In genomic region chr9:104906441-104907277, GRCh38 we compare ENCODE assay signal across 11 cellular contexts. TPM values are rescaled to one million over a fixed set of nuclear protein-coding genes. Genes with fewer than 3 reads are reported as not detected.
DNase-seq lines count a peak whose midpoint lies in the region; ATAC-seq, FAIRE-seq and TF ChIP-seq lines count a peak whose summit lies in the region.
"Had no signal": no experiment of that assay in that cellular context is flagged by ENCODE, and none has a peak within 500 bp of the region (broad histone marks: within the 10 kb centered on the region; RNA-seq: fewer than 3 reads in every experiment).

No MANE protein-coding gene starts in this region.

- H4K20me1 ChIP-seq in HepG2 (ENCODE audit: insufficient read depth, low read length) = no peaks in the 10 kb centered on the region

- H3K4me1 ChIP-seq in endodermal cell (ENCODE audit: control insufficient read depth, insufficient read depth, low read length) (peaks cover 32% of the 10 kb centered on the region), HepG2 (ENCODE audit: insufficient read depth, low read length) (peaks cover 100% of the 10 kb centered on the region), thyroid gland (peaks cover 47 to 66% of the 10 kb centered on the region in 2 donors)

- CTCF ChIA-PET in HepG2 (lab: Yijun Ruan, JAX; ENCODE audit: low intra/inter-chr PET ratio, low total read pairs) = no interaction called here
- CTCF ChIA-PET in activated CD4-positive, alpha-beta T cell treated with anti-CD3 and anti-CD28 coated beads for 36 hours (lab: Charles Lee) = no interaction called here

- peaks cover 57% of the 10 kb centered on the region for H3K36me3 ChIP-seq in endodermal cell (ENCODE audit: control insufficient read depth, insufficient read depth, low read length)
- H3K36me3 ChIP-seq in HepG2 (replicated peaks in 1 of 2; ENCODE audit: control insufficient read depth in 1 of 2, insufficient read depth in 2 of 2, low read length in 2 of 2) = peaks cover 0 to under 1% of the 10 kb centered on the region in 2 experiments; a peak in 1 of 5 replicates
- H3K36me3 ChIP-seq in thyroid gland = no peaks in the 10 kb centered on the region

- H3K9me3 ChIP-seq in endodermal cell (ENCODE audit: control insufficient read depth, low read length) (no peaks in the 10 kb centered on the region), HepG2 (ENCODE audit: low read length) (no peaks in the 10 kb centered on the region), thyroid gland (no peaks in the 10 kb centered on the region)

- H3K27me3 ChIP-seq in endodermal cell (ENCODE audit: control insufficient read depth, insufficient read depth, low read length, poor library complexity, severe bottlenecking) (no peaks in the 10 kb centered on the region), HepG2 (ENCODE audit: control insufficient read depth in 1 of 2, insufficient read depth in 2 of 2, low read length in 2 of 2) (no peaks in the 10 kb centered on the region), thyroid gland (no peaks in the 10 kb centered on the region)

- H3K79me2 ChIP-seq in HepG2 (ENCODE audit: insufficient read depth, low read length) = peaks cover 99% of the 10 kb centered on the region

- H3K4me3 ChIP-seq in endodermal cell (ENCODE audit: low read length) (no peak overlapping the region), HepG2 (replicated peaks in 1 of 3; ENCODE audit: insufficient read depth in 1 of 3, low read depth in 2 of 3, low read length in 3 of 3) (no peak overlapping the region), thyroid gland (replicated peaks in 1 of 3) (no peak overlapping the region)

- H3K27ac ChIP-seq in endodermal cell (ENCODE audit: low read depth, low read length) (no peak overlapping the region), HepG2 (ENCODE audit: extremely low read length, insufficient read depth, low read length) (peak overlapping the region; percentile 37), thyroid gland (peak overlapping the region in 2 of 3 donors; percentile 38 to 40)

- POLR2A ChIA-PET in HepG2 (lab: Yijun Ruan, JAX) = no interaction called here
- POLR2A ChIA-PET in activated CD4-positive, alpha-beta T cell treated with anti-CD3 and anti-CD28 coated beads for 36 hours (lab: Charles Lee) = no interaction called here

- no peak overlapping the region for H3K4me3 Mint-ChIP-seq in endodermal cell
- H3K4me3 Mint-ChIP-seq in activated CD4-positive, alpha-beta T cell treated with anti-CD3 and anti-CD28 coated beads for 36 hours = no peak overlapping the region
- H3K4me3 Mint-ChIP-seq: T-helper 1 cell treated with Interleukin-12 subunit alpha and Interleukin-12 subunit beta and Interleukin-4 antibody, amounts not matched to agents 30 μg/mL and 1 μg/mL, for 36 hours had no signal

- TF ChIP-seq EP300 in HepG2 (IDR thresholded peaks at IDR 0.05; ENCODE audit: low read depth in 2 of 2, low read length in 2 of 2) (no peak), HepG2 (CRISPR knock-in tag; IDR thresholded peaks at IDR 0.05; ENCODE audit: borderline replicate concordance) (no peak)

- 92 to 100% methylated on average over 3 to 5 of the region's 5 CpGs for WGBS in endodermal cell (ENCODE audit: insufficient coverage in 1 of 2, insufficient read length in 1 of 2), 2 experiments
- 88% methylated on average over 4 of the region's 5 CpGs for WGBS in HepG2 (ENCODE audit: low lambda C conversion rate)
- WGBS in thyroid gland, 2 donors = 71 to 95% methylated on average over 5 of the region's 5 CpGs

- FAIRE-seq in HepG2 (lab: Jason Lieb, UNC) = no peak

- H3K27ac Mint-ChIP-seq in endodermal cell = no peak overlapping the region
- no peak overlapping the region for H3K27ac Mint-ChIP-seq in activated CD4-positive, alpha-beta T cell treated with anti-CD3 and anti-CD28 coated beads for 36 hours
- H3K27ac Mint-ChIP-seq: T-helper 1 cell treated with Interleukin-12 subunit alpha and Interleukin-12 subunit beta and Interleukin-4 antibody, amounts not matched to agents 30 μg/mL and 1 μg/mL, for 36 hours had no signal

- no peaks in the 10 kb centered on the region for H3K27me3 Mint-ChIP-seq in endodermal cell (ENCODE audit: insufficient read depth)
- no peaks in the 10 kb centered on the region for H3K27me3 Mint-ChIP-seq in activated CD4-positive, alpha-beta T cell treated with anti-CD3 and anti-CD28 coated beads for 36 hours

- ATAC-seq in HepG2 = peak; percentile 25
- ATAC-seq in activated CD4-positive, alpha-beta T cell treated with anti-CD3 and anti-CD28 coated beads for 36 hours = no peak
- no peak for ATAC-seq in HG02970 (IDR thresholded peaks at IDR 0.05; ENCODE audit: low FRiP score, unreplicated experiment)

- no TSS peak for BruUV-seq in HepG2 (replicated peaks; lab: Mats Ljungman, UMichigan)

- no peaks in the 10 kb centered on the region for H3K36me3 Mint-ChIP-seq in endodermal cell (ENCODE audit: low read depth)
- no peaks in the 10 kb centered on the region for H3K36me3 Mint-ChIP-seq in activated CD4-positive, alpha-beta T cell treated with anti-CD3 and anti-CD28 coated beads for 36 hours (ENCODE audit: low read depth)

- no peak overlapping the region for H3K4me2 ChIP-seq in HepG2 (ENCODE audit: low read depth, low read length)

- TF ChIP-seq CTCF in endodermal cell (conservative IDR thresholded peaks at IDR 0.05) (no peak), HepG2 (CRISPR knock-in tag; IDR thresholded peaks at IDR 0.05) (no peak), thyroid gland (IDR thresholded peaks at IDR 0.05) (no peak)

- in situ Hi-C loops in HepG2 (cut with HindIII; ENCODE audit: extremely low pct_ligation_motif_present, low pct_unique_long_range_greater_than_20kb) = no loop called here

- H2AFZ ChIP-seq in HepG2 (ENCODE audit: low read length) = no peak overlapping the region

- DNase-seq in HT1080 (ENCODE audit: low read depth) (peak; percentile 74), endodermal cell (peak; percentile 7), HepG2 (ENCODE audit: low spot score) (no peak), thyroid gland (no peak), COLO829 (ENCODE audit: low spot score) (no peak)
- no peak for DNase-seq in activated CD4-positive, alpha-beta T cell treated with anti-CD3 and anti-CD28 coated beads for 36 hours
- DNase-seq in central memory CD4-positive, alpha-beta T cell = no peak
- DNase-seq: activated T-cell treated with anti-CD3 and anti-CD28 coated beads for 4 hours, cortex of kidney had no signal

- H3K9ac ChIP-seq in endodermal cell (ENCODE audit: extremely low read depth, low read length, poor library complexity, severe bottlenecking) = no peak overlapping the region
- H3K9ac ChIP-seq in HepG2 (ENCODE audit: insufficient read depth, low read depth, low read length) = no peak overlapping the region

- no peaks in the 10 kb centered on the region for H3K9me3 Mint-ChIP-seq in endodermal cell
- no peaks in the 10 kb centered on the region for H3K9me3 Mint-ChIP-seq in activated CD4-positive, alpha-beta T cell treated with anti-CD3 and anti-CD28 coated beads for 36 hours (ENCODE audit: low read depth)
- H3K9me3 Mint-ChIP-seq: T-helper 1 cell treated with Interleukin-12 subunit alpha and Interleukin-12 subunit beta and Interleukin-4 antibody, amounts not matched to agents 30 μg/mL and 1 μg/mL, for 36 hours had no signal

- no peak for TF ChIP-seq POLR2A in HepG2 (IDR thresholded peaks at IDR 0.05; ENCODE audit: insufficient read depth in 1 of 2, low read depth in 2 of 2, low read length in 2 of 2)
- no peak for TF ChIP-seq POLR2A in thyroid gland (IDR thresholded peaks at IDR 0.05)

- H3K4me1 Mint-ChIP-seq in endodermal cell = peaks cover 55% of the 10 kb centered on the region
- H3K4me1 Mint-ChIP-seq in activated CD4-positive, alpha-beta T cell treated with anti-CD3 and anti-CD28 coated beads for 36 hours = peaks cover 13% of the 10 kb centered on the region

- intact Hi-C loops in HepG2 (cut with micrococcal nuclease; ENCODE audit: unreplicated experiment) = no loop called here
- intact Hi-C loops in thyroid gland (cut with DNase I) = no loop called here
- intact Hi-C loops in activated CD4-positive, alpha-beta T cell treated with anti-CD3 and anti-CD28 coated beads for 36 hours (cut with DNase I, micrococcal nuclease) = no loop called here

- TF ChIP-seq RAD21 in HepG2 (CRISPR knock-in tag; IDR thresholded peaks at IDR 0.05) = no peak

TF ChIP-seq in HepG2, 621 proteins besides CTCF, POLR2A, EP300 and RAD21 (continues in another document):
- TF ChIP-seq ZNF790 (CRISPR knock-in tag; IDR thresholded peaks at IDR 0.05; ENCODE audit: borderline replicate concordance) (no peak), ZNF12 (CRISPR knock-in tag; IDR thresholded peaks at IDR 0.05) (no peak)

RNA-seq across cellular contexts. Expression of gene ABCA1, which starts 21.3 kb away (rescaled TPM):
- 6.3 and 6.4 TPM in 2 replicates for total RNA-seq in HT1080 (2014; rRNA removed; shearing (Covaris generic))
- polyA plus RNA-seq in HT1080 (2015; cell fraction: cytosol; rRNA removed) = 4.3 and 5.2 TPM in 2 replicates
- 24.6 and 25.1 TPM in 2 replicates for polyA plus RNA-seq in HT1080 (2015; cell fraction: nucleus; rRNA removed)
- total RNA-seq in endodermal cell (10 to 100 TPM; 21.6 to 34.8 TPM), HepG2 (2016; rRNA removed; fragmentation: Illumina TruSeq; extraction: Trizol) (40.0 and 63.8 TPM in 2 replicates), thyroid gland (10 to 100 TPM; 18.3 to 59.8 (median 35.0) TPM)
- 6.5 TPM for polyA plus RNA-seq in endodermal cell (2013, experiment 1 of 2)
- 8.7 TPM for polyA plus RNA-seq in endodermal cell (2013, experiment 2 of 2)
- 8.1 and 10.0 TPM in 2 replicates for total RNA-seq in HepG2 (2016; cell fraction: cytosol; rRNA removed; fragmentation: Illumina TruSeq; extraction: Trizol; ENCODE audit: low read depth)
- 36.2 and 63.5 TPM in 2 replicates for total RNA-seq in HepG2 (2016; cell fraction: insoluble cytoplasmic fraction; rRNA removed; fragmentation: Illumina TruSeq; extraction: Trizol)
- total RNA-seq in HepG2 (2016; cell fraction: membrane; rRNA removed; fragmentation: Illumina TruSeq; extraction: Trizol) = 10.8 and 13.5 TPM in 2 replicates
- total RNA-seq in HepG2 (2016; cell fraction: nucleus; rRNA removed; fragmentation: Illumina TruSeq; extraction: Trizol) = 111 and 125 TPM in 2 replicates
- 26.8 and 30.0 TPM in 2 replicates for polyA plus RNA-seq in HepG2 (2011; rRNA removed)
- 23.6 and 27.4 TPM in 2 replicates for polyA plus RNA-seq in HepG2 (2011; cell fraction: cytosol; rRNA removed)
- polyA plus RNA-seq in HepG2 (2011; cell fraction: nucleus; rRNA removed) = 74.2 and 77.9 TPM in 2 replicates
- 16.8 and 28.4 TPM in 2 replicates for polyA plus RNA-seq in HepG2 (2012)
- polyA plus RNA-seq in HepG2 (2016; cell fraction: cytosol; fragmentation: Illumina TruSeq; extraction: Trizol; ENCODE audit: low read depth) = 1.1 TPM in 2 replicates
- polyA plus RNA-seq in HepG2 (2016; cell fraction: insoluble cytoplasmic fraction; fragmentation: Illumina TruSeq; extraction: Trizol; ENCODE audit: low read depth) = 13.1 and 13.8 TPM in 2 replicates
- polyA plus RNA-seq in HepG2 (2016; cell fraction: membrane; fragmentation: Illumina TruSeq; extraction: Trizol; ENCODE audit: low read depth) = 2.0 and 2.5 TPM in 2 replicates
- 64.5 and 67.0 TPM in 2 replicates for polyA plus RNA-seq in HepG2 (2016; cell fraction: nucleus; fragmentation: Illumina TruSeq; extraction: Trizol; ENCODE audit: insufficient read depth, low read depth)
- 0.51 and 497 TPM in 2 replicates for polyA minus RNA-seq in HepG2 (2011; rRNA and poly(A)+ RNA removed; ENCODE audit: low replicate concordance)
- polyA minus RNA-seq in HepG2 (2011; cell fraction: cytosol; rRNA and poly(A)+ RNA removed) = 94.8 and 127 TPM in 2 replicates
- 220 and 287 TPM in 2 replicates for polyA minus RNA-seq in HepG2 (2011; cell fraction: nucleus; rRNA and poly(A)+ RNA removed)
- 1 to 10 TPM; 4.5 to 5.2 TPM for total RNA-seq in activated CD4-positive, alpha-beta T cell treated with anti-CD3 and anti-CD28 coated beads for 36 hours

Comparison
In these comparisons a context has a peak if more than half of its experiments do, and no peak if none do; other contexts are left out.
1. DNase-seq: peak in HT1080 (single experiment) and endodermal cell (single experiment); none in HepG2 (single experiment), thyroid gland (0 of 2), COLO829 (single experiment), activated CD4-positive, alpha-beta T cell treated with anti-CD3 and anti-CD28 coated beads for 36 hours (single experiment) and central memory CD4-positive, alpha-beta T cell (single experiment).